In the genomic region with DNA sequence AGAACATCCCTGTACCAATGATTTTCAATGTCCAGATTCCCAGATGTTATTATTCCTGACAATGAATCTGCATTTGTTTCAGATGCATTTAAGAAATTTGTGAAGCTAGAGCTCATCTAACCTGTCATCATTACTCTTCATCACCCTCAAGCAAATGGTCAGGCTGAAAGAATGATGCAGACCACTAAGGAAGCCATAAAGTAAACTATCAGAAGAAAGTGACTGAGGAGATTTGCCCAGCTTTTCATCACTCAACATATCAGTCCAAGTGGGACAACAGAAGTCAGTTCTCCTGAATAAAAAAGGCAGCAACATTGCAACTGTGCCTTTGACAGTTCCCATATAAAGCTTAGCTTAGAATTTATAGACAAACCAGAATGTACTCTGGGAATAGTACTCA, we compare ENCODE assay signal across 22 cellular contexts.
"Had no signal": no experiment of that assay in that cellular context is flagged by ENCODE, and none has a peak within 500 bp of the region (broad histone marks: within the 10 kb centered on the region; RNA-seq: fewer than 3 reads in every experiment).

No MANE protein-coding gene starts in this region.

- DNase-seq: colonic mucosa; dermis blood vessel endothelial cell; esophagus squamous epithelium; heart left ventricle; hippocampal formation; islet precursor cell; mammary epithelial cell; mucosa of descending colon; naive thymus-derived CD8-positive, alpha-beta T cell; psoas muscle; stimulated activated CD4-positive, alpha-beta T cell treated with anti-CD3 and anti-CD28 coated beads, Interleukin-2, amount 100 ng/mL, for 24 hours; stimulated activated CD4-positive, alpha-beta T cell treated with anti-CD3 and anti-CD28 coated beads, Interleukin-4, amount 100 ng/mL, for 4 hours; stimulated activated naive B cell treated with anti-CD40 and anti-IgM and Interleukin-4, amounts not matched to agents 10 μg/mL and 1 μg/mL and 100 μg/mL, for 72 hours; stimulated activated naive CD8-positive, alpha-beta T cell treated with anti-CD3 and anti-CD28 coated beads, Interleukin-15, amount 100 ng/mL, for 72 hours; testis; upper lobe of right lung had no signal

- FAIRE-seq: frontal cortex had no signal

- H3K9me3 Mint-ChIP-seq: naive thymus-derived CD8-positive, alpha-beta T cell had no signal

- H3K4me1 ChIP-seq: colonic mucosa, esophagus squamous epithelium, heart left ventricle, testis, tibial nerve, upper lobe of right lung had no signal

- H3K27me3 ChIP-seq: colonic mucosa, esophagus squamous epithelium, heart left ventricle, neutrophil, testis, tibial nerve, upper lobe of right lung had no signal

- H3K9me3 ChIP-seq: colonic mucosa, esophagus squamous epithelium, heart left ventricle, mucosa of descending colon, neutrophil, psoas muscle, testis, tibial nerve, upper lobe of right lung had no signal

- H3K36me3 ChIP-seq: colonic mucosa, esophagus squamous epithelium, heart left ventricle, neutrophil, tibial nerve, upper lobe of right lung had no signal

- H3K4me1 Mint-ChIP-seq: naive thymus-derived CD8-positive, alpha-beta T cell; stimulated activated naive B cell treated with anti-CD40 and anti-IgM and Interleukin-4, amounts not matched to agents 10 μg/mL and 1 μg/mL and 100 μg/mL, for 72 hours; stimulated activated naive CD8-positive, alpha-beta T cell treated with anti-CD3 and anti-CD28 coated beads, Interleukin-15, amount 100 ng/mL, for 72 hours had no signal

- H3K4me3 ChIP-seq: colonic mucosa, esophagus squamous epithelium, heart left ventricle, mucosa of descending colon, psoas muscle, skin epidermis, testis, tibial nerve, upper lobe of right lung had no signal

- H3K4me3 Mint-ChIP-seq: naive thymus-derived CD8-positive, alpha-beta T cell; stimulated activated naive B cell treated with anti-CD40 and anti-IgM and Interleukin-4, amounts not matched to agents 10 μg/mL and 1 μg/mL and 100 μg/mL, for 72 hours; stimulated activated naive CD8-positive, alpha-beta T cell treated with anti-CD3 and anti-CD28 coated beads, Interleukin-15, amount 100 ng/mL, for 72 hours had no signal

- H3K27ac ChIP-seq: colonic mucosa, esophagus squamous epithelium, heart left ventricle, neutrophil, psoas muscle, skin epidermis, testis, tibial nerve, upper lobe of right lung had no signal

- H3K27ac Mint-ChIP-seq: naive thymus-derived CD8-positive, alpha-beta T cell; stimulated activated naive B cell treated with anti-CD40 and anti-IgM and Interleukin-4, amounts not matched to agents 10 μg/mL and 1 μg/mL and 100 μg/mL, for 72 hours had no signal

- ATAC-seq: heart left ventricle; left lobe of liver; mucosa of descending colon; naive thymus-derived CD8-positive, alpha-beta T cell; sciatic nerve; stimulated activated naive B cell treated with anti-CD40 and anti-IgM and Interleukin-4, amounts not matched to agents 10 μg/mL and 1 μg/mL and 100 μg/mL, for 72 hours; stimulated activated naive CD8-positive, alpha-beta T cell treated with anti-CD3 and anti-CD28 coated beads, Interleukin-15, amount 100 ng/mL, for 72 hours; upper lobe of right lung had no signal

- H3K36me3 Mint-ChIP-seq: naive thymus-derived CD8-positive, alpha-beta T cell; stimulated activated naive B cell treated with anti-CD40 and anti-IgM and Interleukin-4, amounts not matched to agents 10 μg/mL and 1 μg/mL and 100 μg/mL, for 72 hours had no signal

- H3K27me3 Mint-ChIP-seq: stimulated activated naive B cell treated with anti-CD40 and anti-IgM and Interleukin-4, amounts not matched to agents 10 μg/mL and 1 μg/mL and 100 μg/mL, for 72 hours; stimulated activated naive CD8-positive, alpha-beta T cell treated with anti-CD3 and anti-CD28 coated beads, Interleukin-15, amount 100 ng/mL, for 72 hours had no signal
